Comparison of ENCODE assay signal across 17 cellular contexts in genomic region chr15:66749841-66750575, GRCh38. TPM values are rescaled to one million over a fixed set of nuclear protein-coding genes. Genes with fewer than 3 reads are reported as not detected.
DNase-seq lines count a peak whose midpoint lies in the region; TF ChIP-seq lines count a peak whose summit lies in the region.
"Had no signal": no experiment of that assay in that cellular context is flagged by ENCODE, and none has a peak within 500 bp of the region (broad histone marks: within the 10 kb centered on the region; RNA-seq: fewer than 3 reads in every experiment).

No MANE protein-coding gene starts in this region.

- peaks cover 26% of the 10 kb centered on the region for H3K36me3 ChIP-seq in osteoblast (ENCODE audit: insufficient read depth, low read length)
- H3K36me3 ChIP-seq: brain microvascular endothelial cell, vagina had no signal

- peaks cover 3% of the 10 kb centered on the region for H3K9me3 Mint-ChIP-seq in Calu3 (ENCODE audit: low read depth, unreplicated experiment)
- H3K9me3 Mint-ChIP-seq in activated T-helper 1 cell treated with anti-CD3 and anti-CD28 coated beads, Interleukin-12 subunit alpha, Interleukin-12 subunit beta, Interleukin-2, Interleukin-4 antibody, amounts not matched to agents 30 ng/mL and 10 ng/mL and 1 ng/mL, durations not matched to agents 14 hours and 24 hours and 36 hours, result peaks cover 2% of the 10 kb centered on the region

- peaks cover 36% of the 10 kb centered on the region for H4K20me1 ChIP-seq in osteoblast (ENCODE audit: insufficient read depth, low read length)

- BruUV-seq in Calu3 (replicated peaks; lab: Mats Ljungman, UMichigan), result no TSS peak

- no peak for TF ChIP-seq CTCF in Calu3 (IDR thresholded peaks at IDR 0.05; ENCODE audit: unreplicated experiment)
- no peak for TF ChIP-seq CTCF in NB4 (IDR thresholded peaks at IDR 0.05; ENCODE audit: low read depth, low read length)
- TF ChIP-seq CTCF in osteoblast (IDR thresholded peaks at IDR 0.05; ENCODE audit: extremely low read depth, low read depth, low read length), result no peak

- H3K4me1 ChIP-seq in osteoblast (ENCODE audit: insufficient read depth, low read length), result peaks cover 71% of the 10 kb centered on the region

- peaks cover 94% of the 10 kb centered on the region for H3K4me1 Mint-ChIP-seq in Calu3 (ENCODE audit: low read depth, unreplicated experiment)
- H3K4me1 Mint-ChIP-seq in activated T-helper 1 cell treated with anti-CD3 and anti-CD28 coated beads, Interleukin-12 subunit alpha, Interleukin-12 subunit beta, Interleukin-2, Interleukin-4 antibody, amounts not matched to agents 30 ng/mL and 10 ng/mL and 1 ng/mL, durations not matched to agents 14 hours and 24 hours and 36 hours (ENCODE audit: low read depth), result no peaks in the 10 kb centered on the region

- H3K4me2 ChIP-seq in osteoblast (ENCODE audit: insufficient read depth, low read length), result no peak overlapping the region

- CTCF ChIA-PET in Calu3 (lab: Charles Lee), result interaction anchor here (0.9 to 2.4 kb wide), 4 partner anchors 13 to 101 kb away, joined by 3 to 14 read pairs (median 5); no protein-coding TSS in a partner anchor

- H3K4me3 ChIP-seq in NB4 (ENCODE audit: low read depth, low read length) (no peak overlapping the region), osteoblast (ENCODE audit: insufficient read depth, low read length) (no peak overlapping the region)
- H3K4me3 ChIP-seq: vagina had no signal

- no peak overlapping the region for H3K4me3 Mint-ChIP-seq in Calu3 (ENCODE audit: low read depth, unreplicated experiment)
- H3K4me3 Mint-ChIP-seq in activated T-helper 1 cell treated with anti-CD3 and anti-CD28 coated beads, Interleukin-12 subunit alpha, Interleukin-12 subunit beta, Interleukin-2, Interleukin-4 antibody, amounts not matched to agents 30 ng/mL and 10 ng/mL and 1 ng/mL, durations not matched to agents 14 hours and 24 hours and 36 hours, result no peak overlapping the region
- H3K4me3 Mint-ChIP-seq: activated CD8-positive, alpha-beta T cell treated with anti-CD3 and anti-CD28 coated beads for 36 hours had no signal

- H3K27ac Mint-ChIP-seq in Calu3 (ENCODE audit: unreplicated experiment), result peak overlapping the region; percentile 54
- no peak overlapping the region for H3K27ac Mint-ChIP-seq in activated T-helper 1 cell treated with anti-CD3 and anti-CD28 coated beads, Interleukin-12 subunit alpha, Interleukin-12 subunit beta, Interleukin-2, Interleukin-4 antibody, amounts not matched to agents 30 ng/mL and 10 ng/mL and 1 ng/mL, durations not matched to agents 14 hours and 24 hours and 36 hours
- H3K27ac Mint-ChIP-seq: activated CD8-positive, alpha-beta T cell treated with anti-CD3 and anti-CD28 coated beads for 36 hours had no signal

- no peaks in the 10 kb centered on the region for H3K27me3 ChIP-seq in osteoblast (ENCODE audit: insufficient read depth, low read length)
- H3K27me3 ChIP-seq: BE2C, brain microvascular endothelial cell, vagina had no signal

- peaks cover 94% of the 10 kb centered on the region for H3K79me2 ChIP-seq in osteoblast (ENCODE audit: insufficient read depth, low read length)

- no peaks in the 10 kb centered on the region for H3K27me3 Mint-ChIP-seq in Calu3 (ENCODE audit: unreplicated experiment)
- H3K27me3 Mint-ChIP-seq in activated T-helper 1 cell treated with anti-CD3 and anti-CD28 coated beads, Interleukin-12 subunit alpha, Interleukin-12 subunit beta, Interleukin-2, Interleukin-4 antibody, amounts not matched to agents 30 ng/mL and 10 ng/mL and 1 ng/mL, durations not matched to agents 14 hours and 24 hours and 36 hours (ENCODE audit: insufficient read depth), result peaks cover 5% of the 10 kb centered on the region
- H3K27me3 Mint-ChIP-seq: activated CD8-positive, alpha-beta T cell treated with anti-CD3 and anti-CD28 coated beads for 36 hours had no signal

- H3K27ac ChIP-seq in osteoblast (ENCODE audit: low read depth, low read length), result peak overlapping the region; percentile 58
- H3K27ac ChIP-seq: brain microvascular endothelial cell, vagina had no signal

- peaks cover 46% of the 10 kb centered on the region for H3K36me3 Mint-ChIP-seq in Calu3 (ENCODE audit: insufficient read depth, unreplicated experiment)
- H3K36me3 Mint-ChIP-seq in activated T-helper 1 cell treated with anti-CD3 and anti-CD28 coated beads, Interleukin-12 subunit alpha, Interleukin-12 subunit beta, Interleukin-2, Interleukin-4 antibody, amounts not matched to agents 30 ng/mL and 10 ng/mL and 1 ng/mL, durations not matched to agents 14 hours and 24 hours and 36 hours (ENCODE audit: low read depth), result no peaks in the 10 kb centered on the region

- intact Hi-C loops in Calu3 (cut with micrococcal nuclease; ENCODE audit: unreplicated experiment), result loop anchor here (2.0 kb wide), 1 partner anchor 17 kb away; no protein-coding TSS in a partner anchor
- intact Hi-C loops in activated T-helper 1 cell treated with anti-CD3 and anti-CD28 coated beads, Interleukin-12 subunit alpha, Interleukin-12 subunit beta, Interleukin-2, Interleukin-4 antibody, amounts not matched to agents 30 ng/mL and 10 ng/mL and 1 ng/mL, durations not matched to agents 14 hours and 24 hours and 36 hours (cut with micrococcal nuclease), result no loop called here

- no peak overlapping the region for H2AFZ ChIP-seq in osteoblast (ENCODE audit: low read length)

- TF ChIP-seq POLR2A in NB4 (IDR thresholded peaks at IDR 0.05; ENCODE audit: extremely low read depth, insufficient read length), result no peak

- DNase-seq in Calu3, result no peak
- peak; percentile 21 for DNase-seq in NB4 (ENCODE audit: low read depth)
- peak; percentile 38 for DNase-seq in fibroblast of gingiva (ENCODE audit: low read depth)
- no peak for DNase-seq in osteoblast (ENCODE audit: insufficient read length, low spot score, missing footprints)
- no peak for DNase-seq in activated T-helper 1 cell treated with anti-CD3 and anti-CD28 coated beads, Interleukin-12 subunit alpha, Interleukin-12 subunit beta, Interleukin-2, Interleukin-4 antibody, amounts not matched to agents 30 ng/mL and 10 ng/mL and 1 ng/mL, durations not matched to agents 14 hours and 24 hours and 36 hours (ENCODE audit: low spot score)
- DNase-seq in stimulated activated CD4-positive, alpha-beta T cell treated with anti-CD3 and anti-CD28 coated beads, Interleukin-4, amount 100 ng/mL, for 4 hours, result no peak
- no peak for DNase-seq in NOMO-1 (lab: John Stamatoyannopoulos, UW; ENCODE audit: unreplicated experiment in 2 of 2)
- DNase-seq in activated CD4-positive, alpha-beta T cell treated with anti-CD3 and anti-CD28 coated beads, Interleukin-2, amount 50 U/mL, for 4 hours, result no peak
- DNase-seq: activated CD8-positive, alpha-beta T cell treated with anti-CD3 and anti-CD28 coated beads for 36 hours; activated gamma-delta T cell treated with Interleukin-2 at 50 U/mL for 16 hours; BE2C; brain microvascular endothelial cell; effector memory CD4-positive, alpha-beta T cell; NCI-H1417; NCI-H446; stimulated activated CD4-positive, alpha-beta T cell treated with anti-CD3 and anti-CD28 coated beads, Interleukin-12 subunit alpha, Interleukin-12 subunit beta, amount 100 ng/mL, for 4 hours had no signal

- peaks cover 4% of the 10 kb centered on the region for H3K9me3 ChIP-seq in osteoblast (ENCODE audit: low read depth, low read length)
- H3K9me3 ChIP-seq: vagina had no signal

RNA-seq across cellular contexts. Expression of gene SMAD6, which starts 48.0 kb away (rescaled TPM):
- total RNA-seq in Calu3 (2022), result 49.6 and 58.6 TPM in 2 replicates
- total RNA-seq in osteoblast, result 28.9 and 31.8 TPM in 2 replicates
- total RNA-seq in activated T-helper 1 cell treated with anti-CD3 and anti-CD28 coated beads, Interleukin-12 subunit alpha, Interleukin-12 subunit beta, Interleukin-2, Interleukin-4 antibody, amounts not matched to agents 30 ng/mL and 10 ng/mL and 1 ng/mL, durations not matched to agents 14 hours and 24 hours and 36 hours, result 0.34 and 0.83 TPM in 2 replicates

Comparison
In these comparisons a context has a peak if more than half of its experiments do, and no peak if none do; other contexts are left out.
1. DNase-seq: peak in NB4 (single experiment) and fibroblast of gingiva (single experiment); none in Calu3 (single experiment), osteoblast (single experiment), activated T-helper 1 cell treated with anti-CD3 and anti-CD28 coated beads, Interleukin-12 subunit alpha, Interleukin-12 subunit beta, Interleukin-2, Interleukin-4 antibody, amounts not matched to agents 30 ng/mL and 10 ng/mL and 1 ng/mL, durations not matched to agents 14 hours and 24 hours and 36 hours (single experiment), stimulated activated CD4-positive, alpha-beta T cell treated with anti-CD3 and anti-CD28 coated beads, Interleukin-4, amount 100 ng/mL, for 4 hours (0 of 2), NOMO-1 (0 of 2) and activated CD4-positive, alpha-beta T cell treated with anti-CD3 and anti-CD28 coated beads, Interleukin-2, amount 50 U/mL, for 4 hours (0 of 2).
2. RNA of gene SMAD6, which starts 48.0 kb away (total RNA-seq): 49.6 to 58.6 TPM in Calu3 and 28.9 to 31.8 TPM in osteoblast; 0.34 to 0.83 TPM in activated T-helper 1 cell treated with anti-CD3 and anti-CD28 coated beads, Interleukin-12 subunit alpha, Interleukin-12 subunit beta, Interleukin-2, Interleukin-4 antibody, amounts not matched to agents 30 ng/mL and 10 ng/mL and 1 ng/mL, durations not matched to agents 14 hours and 24 hours and 36 hours; every median in the first group is over 10 times any median in the second.